ENCODE assay signal across 1 cellular context in the genomic region with DNA sequence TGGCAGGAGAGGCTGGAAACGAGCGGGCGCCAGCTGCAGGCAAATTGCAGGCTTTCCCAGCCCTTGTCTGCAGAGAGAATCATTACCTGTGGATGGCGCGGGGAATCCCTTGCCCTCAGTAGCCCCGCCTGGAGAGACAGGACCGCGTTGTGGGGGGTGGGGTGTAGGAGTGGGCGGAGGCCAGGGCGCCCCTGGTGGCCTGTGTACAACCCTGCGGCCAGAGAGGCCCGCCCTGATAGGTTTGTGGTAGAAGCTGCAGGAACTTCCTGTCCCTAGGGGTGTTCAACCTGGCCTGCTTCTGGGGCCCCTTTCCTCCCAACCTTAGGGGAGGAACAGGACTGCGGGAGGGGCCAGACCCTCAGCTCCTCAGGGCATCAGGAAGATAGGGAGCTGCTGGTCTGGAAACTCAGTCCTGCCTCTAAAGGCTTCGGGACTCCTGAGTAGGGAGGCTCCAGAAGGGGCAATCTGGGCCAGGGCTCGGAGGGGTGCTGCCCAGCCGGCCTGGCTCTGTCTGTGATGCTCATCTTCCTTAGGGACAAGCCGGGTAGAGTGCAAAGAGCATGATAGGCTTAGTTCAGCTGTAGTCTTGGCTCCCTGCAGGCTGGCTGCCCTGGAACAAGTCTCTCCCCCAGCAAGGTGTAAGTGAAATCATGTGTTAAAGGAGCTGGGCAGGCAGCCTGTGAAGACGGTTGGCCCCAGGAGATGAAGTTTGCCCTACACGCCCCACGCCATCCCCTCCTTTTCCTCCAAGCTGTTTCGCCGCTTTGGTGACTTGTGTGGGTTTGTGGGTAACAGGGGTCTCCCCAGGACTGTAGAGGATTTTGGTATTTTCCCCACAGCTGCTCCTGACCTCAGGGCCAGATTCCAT.
TF ChIP-seq lines count a peak whose summit lies in the region.

No MANE protein-coding gene starts in this region.

TF ChIP-seq in K562, 482 proteins besides CTCF, POLR2A, EP300 and RAD21 (continued from another document and continues in another):
- TF ChIP-seq KLF6 (CRISPR knock-in tag; IDR thresholded peaks at IDR 0.05; ENCODE audit: borderline replicate concordance), result no peak
- no peak for TF ChIP-seq ZNF75A (CRISPR knock-in tag; IDR thresholded peaks at IDR 0.05)
- TF ChIP-seq, protein P1, sequence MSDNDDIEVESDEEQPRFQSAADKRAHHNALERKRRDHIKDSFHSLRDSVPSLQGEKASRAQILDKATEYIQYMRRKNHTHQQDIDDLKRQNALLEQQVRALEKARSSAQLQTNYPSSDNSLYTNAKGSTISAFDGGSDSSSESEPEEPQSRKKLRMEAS (CRISPR knock-in tag; IDR thresholded peaks at IDR 0.05), result peak; percentile 28; the same call in 1 of the 2 replicates
- TF ChIP-seq ZNF263 (CRISPR knock-in tag; IDR thresholded peaks at IDR 0.05; ENCODE audit: borderline replicate concordance), result no peak
- TF ChIP-seq TOE1 (IDR thresholded peaks at IDR 0.05; ENCODE audit: borderline replicate concordance), result no peak
- no peak for TF ChIP-seq TOE1 (CRISPR knock-in tag; IDR thresholded peaks at IDR 0.05; ENCODE audit: borderline replicate concordance, low read depth)
- TF ChIP-seq ZNF384 (IDR thresholded peaks at IDR 0.05; ENCODE audit: low read depth, low read length), result no peak
- TF ChIP-seq, protein P2, sequence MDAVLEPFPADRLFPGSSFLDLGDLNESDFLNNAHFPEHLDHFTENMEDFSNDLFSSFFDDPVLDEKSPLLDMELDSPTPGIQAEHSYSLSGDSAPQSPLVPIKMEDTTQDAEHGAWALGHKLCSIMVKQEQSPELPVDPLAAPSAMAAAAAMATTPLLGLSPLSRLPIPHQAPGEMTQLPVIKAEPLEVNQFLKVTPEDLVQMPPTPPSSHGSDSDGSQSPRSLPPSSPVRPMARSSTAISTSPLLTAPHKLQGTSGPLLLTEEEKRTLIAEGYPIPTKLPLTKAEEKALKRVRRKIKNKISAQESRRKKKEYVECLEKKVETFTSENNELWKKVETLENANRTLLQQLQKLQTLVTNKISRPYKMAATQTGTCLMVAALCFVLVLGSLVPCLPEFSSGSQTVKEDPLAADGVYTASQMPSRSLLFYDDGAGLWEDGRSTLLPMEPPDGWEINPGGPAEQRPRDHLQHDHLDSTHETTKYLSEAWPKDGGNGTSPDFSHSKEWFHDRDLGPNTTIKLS (IDR thresholded peaks at IDR 0.05; ENCODE audit: borderline replicate concordance, low read depth), result no peak
- TF ChIP-seq FIP1L1 (IDR thresholded peaks at IDR 0.05; ENCODE audit: low read depth, low read length, poor library complexity, severe bottlenecking), result no peak
- no peak for TF ChIP-seq PCBP1 (IDR thresholded peaks at IDR 0.05; ENCODE audit: low read depth, low read length, poor library complexity, severe bottlenecking)
- peak; percentile 39 for TF ChIP-seq NEUROD1 (IDR thresholded peaks at IDR 0.05; ENCODE audit: borderline replicate concordance, low read depth, low read length, partially characterized antibody)
- no peak for TF ChIP-seq ZNF778 (CRISPR knock-in tag; IDR thresholded peaks at IDR 0.05)
- no peak for TF ChIP-seq ZKSCAN1 (IDR thresholded peaks at IDR 0.05; ENCODE audit: low read depth, low read length)
- no peak for TF ChIP-seq SOX6 (IDR thresholded peaks at IDR 0.05)
- no peak for TF ChIP-seq SMAD3 (CRISPR knock-in tag; conservative IDR thresholded peaks at IDR 0.05)
- peak; percentile 46 for TF ChIP-seq CREM (IDR thresholded peaks at IDR 0.05; ENCODE audit: low read depth)
- TF ChIP-seq HDAC1 (IDR thresholded peaks at IDR 0.05), result no peak
- no peak for TF ChIP-seq ZNF324 (CRISPR knock-in tag; IDR thresholded peaks at IDR 0.05)
- TF ChIP-seq LCOR (CRISPR knock-in tag; IDR thresholded peaks at IDR 0.05), result no peak
- TF ChIP-seq, protein P3, sequence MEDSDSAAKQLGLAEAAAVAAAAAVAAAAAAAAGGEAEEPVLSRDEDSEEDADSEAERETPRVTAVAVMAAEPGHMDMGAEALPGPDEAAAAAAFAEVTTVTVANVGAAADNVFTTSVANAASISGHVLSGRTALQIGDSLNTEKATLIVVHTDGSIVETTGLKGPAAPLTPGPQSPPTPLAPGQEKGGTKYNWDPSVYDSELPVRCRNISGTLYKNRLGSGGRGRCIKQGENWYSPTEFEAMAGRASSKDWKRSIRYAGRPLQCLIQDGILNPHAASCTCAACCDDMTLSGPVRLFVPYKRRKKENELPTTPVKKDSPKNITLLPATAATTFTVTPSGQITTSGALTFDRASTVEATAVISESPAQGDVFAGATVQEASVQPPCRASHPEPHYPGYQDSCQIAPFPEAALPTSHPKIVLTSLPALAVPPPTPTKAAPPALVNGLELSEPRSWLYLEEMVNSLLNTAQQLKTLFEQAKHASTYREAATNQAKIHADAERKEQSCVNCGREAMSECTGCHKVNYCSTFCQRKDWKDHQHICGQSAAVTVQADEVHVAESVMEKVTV (CRISPR knock-in tag; IDR thresholded peaks at IDR 0.05), result no peak
- TF ChIP-seq, protein P4, sequence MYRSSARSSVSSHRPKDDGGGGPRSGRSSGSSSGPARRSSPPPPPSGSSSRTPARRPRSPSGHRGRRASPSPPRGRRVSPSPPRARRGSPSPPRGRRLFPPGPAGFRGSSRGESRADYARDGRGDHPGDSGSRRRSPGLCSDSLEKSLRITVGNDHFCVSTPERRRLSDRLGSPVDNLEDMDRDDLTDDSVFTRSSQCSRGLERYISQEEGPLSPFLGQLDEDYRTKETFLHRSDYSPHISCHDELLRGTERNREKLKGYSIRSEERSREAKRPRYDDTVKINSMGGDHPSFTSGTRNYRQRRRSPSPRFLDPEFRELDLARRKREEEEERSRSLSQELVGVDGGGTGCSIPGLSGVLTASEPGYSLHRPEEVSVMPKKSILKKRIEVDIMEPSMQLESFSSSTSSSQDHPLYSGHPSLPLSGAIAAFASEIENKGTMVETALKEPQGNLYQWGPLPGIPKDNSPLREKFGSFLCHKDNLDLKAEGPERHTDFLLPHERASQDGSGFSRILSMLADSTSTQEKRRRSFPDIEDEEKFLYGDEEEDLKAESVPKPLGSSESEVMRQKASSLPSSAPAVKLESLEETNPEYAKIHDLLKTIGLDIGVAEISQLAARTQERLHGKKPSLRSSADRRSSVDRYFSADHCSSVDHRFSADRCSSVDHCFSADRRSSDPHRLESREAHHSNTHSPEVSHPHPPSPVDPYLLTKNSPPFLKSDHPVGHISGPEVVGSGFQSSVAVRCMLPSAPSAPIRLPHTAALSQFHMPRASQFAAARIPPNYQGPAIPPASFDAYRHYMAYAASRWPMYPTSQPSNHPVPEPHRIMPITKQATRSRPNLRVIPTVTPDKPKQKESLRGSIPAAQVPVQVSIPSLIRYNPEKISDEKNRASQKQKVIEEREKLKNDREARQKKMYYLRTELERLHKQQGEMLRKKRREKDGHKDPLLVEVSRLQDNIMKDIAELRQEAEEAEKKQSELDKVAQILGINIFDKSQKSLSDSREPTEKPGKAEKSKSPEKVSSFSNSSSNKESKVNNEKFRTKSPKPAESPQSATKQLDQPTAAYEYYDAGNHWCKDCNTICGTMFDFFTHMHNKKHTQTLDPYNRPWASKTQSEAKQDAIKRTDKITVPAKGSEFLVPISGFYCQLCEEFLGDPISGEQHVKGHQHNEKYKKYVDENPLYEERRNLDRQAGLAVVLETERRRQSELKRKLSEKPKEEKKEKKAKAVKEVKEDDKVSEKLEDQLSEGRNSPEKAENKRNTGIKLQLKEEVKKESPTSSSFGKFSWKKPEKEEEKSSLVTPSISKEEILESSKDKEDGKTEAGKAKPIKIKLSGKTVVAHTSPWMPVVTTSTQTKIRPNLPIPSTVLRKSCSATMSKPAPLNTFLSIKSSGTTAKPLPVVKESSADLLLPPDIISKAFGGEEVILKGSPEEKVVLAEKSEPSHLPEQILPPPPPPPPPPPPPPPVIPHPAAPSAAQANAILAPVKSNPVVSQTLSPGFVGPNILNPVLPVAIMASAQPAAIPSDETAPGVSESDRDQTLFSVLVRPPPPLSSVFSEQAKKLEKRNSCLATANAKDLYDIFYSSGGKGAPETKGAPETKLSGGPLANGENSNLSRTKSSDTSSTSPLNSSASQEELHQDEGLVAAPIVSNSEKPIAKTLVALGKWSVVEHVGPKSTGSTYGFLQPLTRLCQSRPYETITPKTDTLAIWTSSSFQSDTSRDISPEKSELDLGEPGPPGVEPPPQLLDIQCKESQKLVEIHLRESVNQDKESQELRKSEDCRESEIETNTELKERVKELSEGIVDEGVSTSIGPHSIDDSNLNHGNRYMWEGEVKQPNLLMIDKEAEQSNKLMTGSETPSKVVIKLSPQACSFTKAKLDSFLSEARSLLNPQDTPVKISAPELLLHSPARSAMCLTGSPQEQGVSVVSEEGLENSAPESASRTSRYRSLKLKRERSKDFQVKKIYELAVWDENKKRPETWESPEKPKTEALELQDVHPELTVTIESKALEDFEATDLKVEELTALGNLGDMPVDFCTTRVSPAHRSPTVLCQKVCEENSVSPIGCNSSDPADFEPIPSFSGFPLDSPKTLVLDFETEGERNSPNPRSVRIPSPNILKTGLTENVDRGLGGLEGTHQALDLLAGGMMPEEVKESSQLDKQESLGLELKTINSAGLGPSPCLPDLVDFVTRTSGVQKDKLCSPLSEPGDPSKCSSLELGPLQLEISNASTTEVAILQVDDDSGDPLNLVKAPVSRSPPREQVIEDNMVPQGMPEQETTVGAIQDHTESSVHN (IDR thresholded peaks at IDR 0.05; ENCODE audit: borderline replicate concordance in 1 of 2, low read depth in 1 of 2), result no peak
- TF ChIP-seq SP1 (CRISPR knock-in tag; IDR thresholded peaks at IDR 0.05), result peak; percentile 74
- TF ChIP-seq MAZ (CRISPR knock-in tag; conservative IDR thresholded peaks at IDR 0.05 in 1 of 2, IDR thresholded peaks at IDR 0.05 in 1 of 2), result peak; percentile 18 to 81; a peak in 2 of 4 replicates
- peak; percentile 79; the same call in 1 of the 2 replicates for TF ChIP-seq XRCC5 (IDR thresholded peaks at IDR 0.05; ENCODE audit: low read depth, low read length)
- no peak for TF ChIP-seq BCOR (IDR thresholded peaks at IDR 0.05)
- no peak for TF ChIP-seq PURB (CRISPR knock-in tag; IDR thresholded peaks at IDR 0.05; ENCODE audit: low read depth)
- no peak for TF ChIP-seq L3MBTL2 (IDR thresholded peaks at IDR 0.05)
- TF ChIP-seq, protein P5, sequence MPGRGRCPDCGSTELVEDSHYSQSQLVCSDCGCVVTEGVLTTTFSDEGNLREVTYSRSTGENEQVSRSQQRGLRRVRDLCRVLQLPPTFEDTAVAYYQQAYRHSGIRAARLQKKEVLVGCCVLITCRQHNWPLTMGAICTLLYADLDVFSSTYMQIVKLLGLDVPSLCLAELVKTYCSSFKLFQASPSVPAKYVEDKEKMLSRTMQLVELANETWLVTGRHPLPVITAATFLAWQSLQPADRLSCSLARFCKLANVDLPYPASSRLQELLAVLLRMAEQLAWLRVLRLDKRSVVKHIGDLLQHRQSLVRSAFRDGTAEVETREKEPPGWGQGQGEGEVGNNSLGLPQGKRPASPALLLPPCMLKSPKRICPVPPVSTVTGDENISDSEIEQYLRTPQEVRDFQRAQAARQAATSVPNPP (IDR thresholded peaks at IDR 0.05; ENCODE audit: borderline replicate concordance, insufficient read depth, insufficient read length), result no peak
- TF ChIP-seq MYNN (IDR thresholded peaks at IDR 0.05), result no peak
- TF ChIP-seq MYNN (CRISPR knock-in tag; IDR thresholded peaks at IDR 0.05), result no peak
- no peak for TF ChIP-seq PML (IDR thresholded peaks at IDR 0.05; ENCODE audit: low read length)
- peak; percentile 85 for TF ChIP-seq KLF13 (tag; IDR thresholded peaks at IDR 0.05; ENCODE audit: borderline replicate concordance, low read depth)
- TF ChIP-seq SMAD1 (IDR thresholded peaks at IDR 0.05; ENCODE audit: low read depth, low read length, partially characterized antibody), result no peak
- TF ChIP-seq CXXC5 (CRISPR knock-in tag; IDR thresholded peaks at IDR 0.05), result peak; percentile 53
- TF ChIP-seq TSC22D4 (tag; IDR thresholded peaks at IDR 0.05), result no peak
- TF ChIP-seq, protein P6, sequence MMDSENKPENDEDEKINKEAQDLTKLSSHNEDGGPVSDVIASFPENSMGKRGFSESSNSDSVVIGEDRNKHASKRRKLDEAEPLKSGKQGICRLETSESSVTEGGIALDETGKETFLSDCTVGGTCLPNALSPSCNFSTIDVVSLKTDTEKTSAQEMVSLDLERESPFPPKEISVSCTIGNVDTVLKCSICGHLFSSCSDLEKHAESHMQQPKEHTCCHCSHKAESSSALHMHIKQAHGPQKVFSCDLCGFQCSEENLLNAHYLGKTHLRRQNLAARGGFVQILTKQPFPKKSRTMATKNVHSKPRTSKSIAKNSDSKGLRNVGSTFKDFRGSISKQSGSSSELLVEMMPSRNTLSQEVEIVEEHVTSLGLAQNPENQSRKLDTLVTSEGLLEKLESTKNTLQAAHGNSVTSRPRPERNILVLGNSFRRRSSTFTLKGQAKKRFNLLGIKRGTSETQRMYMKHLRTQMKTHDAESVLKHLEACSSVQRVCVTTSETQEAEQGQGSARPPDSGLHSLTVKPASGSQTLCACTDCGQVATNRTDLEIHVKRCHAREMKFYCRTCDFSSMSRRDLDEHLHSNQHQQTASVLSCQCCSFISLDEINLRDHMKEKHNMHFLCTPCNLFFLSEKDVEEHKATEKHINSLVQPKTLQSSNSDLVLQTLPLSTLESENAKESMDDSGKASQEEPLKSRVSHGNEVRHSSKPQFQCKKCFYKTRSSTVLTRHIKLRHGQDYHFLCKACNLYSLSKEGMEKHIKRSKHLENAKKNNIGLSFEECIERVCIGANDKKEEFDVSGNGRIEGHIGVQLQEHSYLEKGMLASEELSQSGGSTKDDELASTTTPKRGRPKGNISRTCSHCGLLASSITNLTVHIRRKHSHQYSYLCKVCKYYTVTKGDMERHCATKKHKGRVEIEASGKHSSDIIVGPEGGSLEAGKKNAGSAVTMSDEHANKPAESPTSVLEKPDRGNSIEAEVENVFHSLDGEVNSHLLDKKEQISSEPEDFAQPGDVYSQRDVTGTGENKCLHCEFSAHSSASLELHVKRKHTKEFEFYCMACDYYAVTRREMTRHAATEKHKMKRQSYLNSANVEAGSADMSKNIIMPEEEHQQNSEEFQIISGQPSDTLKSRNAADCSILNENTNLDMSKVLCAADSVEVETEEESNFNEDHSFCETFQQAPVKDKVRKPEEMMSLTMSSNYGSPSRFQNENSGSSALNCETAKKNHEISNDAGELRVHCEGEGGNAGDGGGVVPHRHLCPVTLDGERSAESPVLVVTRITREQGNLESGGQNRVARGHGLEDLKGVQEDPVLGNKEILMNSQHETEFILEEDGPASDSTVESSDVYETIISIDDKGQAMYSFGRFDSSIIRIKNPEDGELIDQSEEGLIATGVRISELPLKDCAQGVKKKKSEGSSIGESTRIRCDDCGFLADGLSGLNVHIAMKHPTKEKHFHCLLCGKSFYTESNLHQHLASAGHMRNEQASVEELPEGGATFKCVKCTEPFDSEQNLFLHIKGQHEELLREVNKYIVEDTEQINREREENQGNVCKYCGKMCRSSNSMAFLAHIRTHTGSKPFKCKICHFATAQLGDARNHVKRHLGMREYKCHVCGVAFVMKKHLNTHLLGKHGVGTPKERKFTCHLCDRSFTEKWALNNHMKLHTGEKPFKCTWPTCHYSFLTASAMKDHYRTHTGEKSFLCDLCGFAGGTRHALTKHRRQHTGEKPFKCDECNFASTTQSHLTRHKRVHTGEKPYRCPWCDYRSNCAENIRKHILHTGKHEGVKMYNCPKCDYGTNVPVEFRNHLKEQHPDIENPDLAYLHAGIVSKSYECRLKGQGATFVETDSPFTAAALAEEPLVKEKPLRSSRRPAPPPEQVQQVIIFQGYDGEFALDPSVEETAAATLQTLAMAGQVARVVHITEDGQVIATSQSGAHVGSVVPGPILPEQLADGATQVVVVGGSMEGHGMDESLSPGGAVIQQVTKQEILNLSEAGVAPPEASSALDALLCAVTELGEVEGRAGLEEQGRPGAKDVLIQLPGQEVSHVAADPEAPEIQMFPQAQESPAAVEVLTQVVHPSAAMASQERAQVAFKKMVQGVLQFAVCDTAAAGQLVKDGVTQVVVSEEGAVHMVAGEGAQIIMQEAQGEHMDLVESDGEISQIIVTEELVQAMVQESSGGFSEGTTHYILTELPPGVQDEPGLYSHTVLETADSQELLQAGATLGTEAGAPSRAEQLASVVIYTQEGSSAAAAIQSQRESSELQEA (IDR thresholded peaks at IDR 0.05; ENCODE audit: low read depth), result no peak
- TF ChIP-seq ZBTB8A (IDR thresholded peaks at IDR 0.05; ENCODE audit: partially characterized antibody), result no peak
- TF ChIP-seq HCFC1 (IDR thresholded peaks at IDR 0.05; ENCODE audit: low read depth, low read length), result no peak
